Comparison of ENCODE assay signal across 20 cellular contexts in genomic region chr16:1468456-1468855, GRCh38. TPM values are rescaled to one million over a fixed set of nuclear protein-coding genes. Genes with fewer than 3 reads are reported as not detected.
A peak's percentile ranks its signal among the peaks of the same experiment; 100 is the strongest.
DNase-seq lines count a peak whose midpoint lies in the region; TF ChIP-seq lines count a peak whose summit lies in the region.
"Had no signal": no experiment of that assay in that cellular context is flagged by ENCODE, and none has a peak within 500 bp of the region (broad histone marks: within the 10 kb centered on the region; RNA-seq: fewer than 3 reads in every experiment).

No MANE protein-coding gene starts in this region.

- H3K36me3 Mint-ChIP-seq in activated T-cell treated with anti-CD3 and anti-CD28 coated beads, Interleukin-2, amount 50 U/mL, for 24 hours (ENCODE audit: low read depth): peaks cover 11% of the 10 kb centered on the region
- peaks cover 0 to 16% (median 2%) of the 10 kb centered on the region in 3 donors for H3K36me3 Mint-ChIP-seq in CD8-positive, alpha-beta memory T cell
- peaks cover 0 to 5% (median 0%) of the 10 kb centered on the region in 3 experiments; a peak in 2 of 7 replicates for H3K36me3 Mint-ChIP-seq in H9 (ENCODE audit: insufficient read depth in 1 of 3, low read depth in 3 of 3)

- CTCF ChIA-PET in CD8-positive, alpha-beta memory T cell (lab: Charles Lee): no interaction called here

- POLR2A ChIA-PET in CD8-positive, alpha-beta memory T cell (lab: Charles Lee): no interaction called here

- TF ChIP-seq CTCF in GM06990 (IDR thresholded peaks at IDR 0.05; ENCODE audit: insufficient read depth, low read length, poor library complexity, severe bottlenecking): no peak
- TF ChIP-seq CTCF in H9 (conservative IDR thresholded peaks at IDR 0.05): no peak

- H3K23me2 ChIP-seq in H9 (ENCODE audit: insufficient read length, low read depth, low read length, poor library complexity, severe bottlenecking): no peaks in the 10 kb centered on the region

- no peaks in the 10 kb centered on the region for H3K27me3 ChIP-seq in BLaER1
- no peaks in the 10 kb centered on the region for H3K27me3 ChIP-seq in GM06990 (replicated peaks; ENCODE audit: control insufficient read depth, insufficient read depth, low read length)
- no peaks in the 10 kb centered on the region for H3K27me3 ChIP-seq in adipocyte (replicated peaks; ENCODE audit: control insufficient read depth, insufficient read depth, low read length)
- H3K27me3 ChIP-seq in mesenchymal stem cell (ENCODE audit: control insufficient read depth in 1 of 2, insufficient read depth in 1 of 2, low read length in 2 of 2): no peaks in the 10 kb centered on the region
- no peaks in the 10 kb centered on the region for H3K27me3 ChIP-seq in CD8-positive, alpha-beta memory T cell (ENCODE audit: insufficient read depth, low read length, poor library complexity, severe bottlenecking)
- H3K27me3 ChIP-seq in H9 (ENCODE audit: insufficient read depth, low read length): no peaks in the 10 kb centered on the region

- no peaks in the 10 kb centered on the region for H3K9me3 ChIP-seq in BLaER1
- H3K9me3 ChIP-seq in adipocyte (ENCODE audit: control insufficient read depth, low read length): no peaks in the 10 kb centered on the region
- no peaks in the 10 kb centered on the region for H3K9me3 ChIP-seq in mesenchymal stem cell (ENCODE audit: control insufficient read depth, low read length)
- H3K9me3 ChIP-seq in CD8-positive, alpha-beta memory T cell (ENCODE audit: low read length): no peaks in the 10 kb centered on the region
- no peaks in the 10 kb centered on the region for H3K9me3 ChIP-seq in H9 (ENCODE audit: control insufficient read depth, low read depth, low read length)
- H3K9me3 ChIP-seq: A549 had no signal

- H2AFZ ChIP-seq in mesenchymal stem cell (ENCODE audit: low read depth, low read length) (no peak overlapping the region), H9 (ENCODE audit: low read length) (no peak overlapping the region)

- peaks cover 30% of the 10 kb centered on the region for H3K4me1 Mint-ChIP-seq in activated T-cell treated with anti-CD3 and anti-CD28 coated beads, Interleukin-2, amount 50 U/mL, for 24 hours (ENCODE audit: low read depth)
- peaks cover 23 to 42% (median 28%) of the 10 kb centered on the region in 3 donors for H3K4me1 Mint-ChIP-seq in CD8-positive, alpha-beta memory T cell
- H3K4me1 Mint-ChIP-seq in H9: peaks cover 7 to 10% of the 10 kb centered on the region in 2 experiments

- H3K18ac ChIP-seq in mesenchymal stem cell (ENCODE audit: low read depth in 1 of 2, low read length in 2 of 2): no peak overlapping the region
- H3K18ac ChIP-seq in H9 (ENCODE audit: insufficient read length, low read depth, low read length): no peak overlapping the region

- no peak overlapping the region for H3K4me3 Mint-ChIP-seq in activated T-cell treated with anti-CD3 and anti-CD28 coated beads, Interleukin-2, amount 50 U/mL, for 24 hours
- no peak overlapping the region for H3K4me3 Mint-ChIP-seq in CD8-positive, alpha-beta memory T cell
- H3K4me3 Mint-ChIP-seq in H9: no peak overlapping the region

- H2AK5ac ChIP-seq in mesenchymal stem cell (ENCODE audit: low read length, severe bottlenecking) (no peak overlapping the region), H9 (ENCODE audit: insufficient read length, low read length) (no peak overlapping the region)

- H2BK20ac ChIP-seq in H9 (ENCODE audit: low read depth, low read length, poor library complexity, severe bottlenecking): no peak overlapping the region

- H3K36me3 ChIP-seq in BLaER1: peaks cover 38% of the 10 kb centered on the region
- no peaks in the 10 kb centered on the region for H3K36me3 ChIP-seq in GM06990 (ENCODE audit: control insufficient read depth, insufficient read depth, low read length)
- H3K36me3 ChIP-seq in adipocyte (ENCODE audit: control insufficient read depth, insufficient read depth, low read length, severe bottlenecking): peaks cover 8% of the 10 kb centered on the region
- H3K36me3 ChIP-seq in mesenchymal stem cell (ENCODE audit: control insufficient read depth in 1 of 2, insufficient read depth in 2 of 2, low read depth in 1 of 2, low read length in 2 of 2): peaks cover 14 to 42% of the 10 kb centered on the region in 2 experiments
- H3K36me3 ChIP-seq in CD8-positive, alpha-beta memory T cell (ENCODE audit: insufficient read depth, low read length): no peaks in the 10 kb centered on the region

- peaks cover 16% of the 10 kb centered on the region; the same call in 1 of the 2 replicates for H3K79me2 ChIP-seq in H9 (ENCODE audit: insufficient read depth, low read length)

- H3K4me3 ChIP-seq in BLaER1 (peak overlapping the region; percentile 68), GM06990 (replicated peaks; ENCODE audit: low read depth, low read length) (no peak overlapping the region), adipocyte (ENCODE audit: low read length) (peak overlapping the region; percentile 27), mesenchymal stem cell (ENCODE audit: insufficient read depth in 1 of 2, low read depth in 1 of 2, low read length in 2 of 2) (peak overlapping the region in 1 of 2 experiments; percentile 18)
- no peak overlapping the region for H3K4me3 ChIP-seq in CD8-positive, alpha-beta memory T cell (ENCODE audit: low read length)
- H3K4me3 ChIP-seq: A549 had no signal

- H3K4me1 ChIP-seq in BLaER1 (peaks cover 78% of the 10 kb centered on the region), adipocyte (ENCODE audit: control insufficient read depth, insufficient read depth, low read length) (peaks cover 27% of the 10 kb centered on the region), mesenchymal stem cell (ENCODE audit: control insufficient read depth, insufficient read depth, low read depth, low read length) (peaks cover 30% of the 10 kb centered on the region), H9 (ENCODE audit: insufficient read depth, low read length) (no peaks in the 10 kb centered on the region)
- H3K4me1 ChIP-seq in CD8-positive, alpha-beta memory T cell (ENCODE audit: insufficient read depth, low read length): peaks cover 6% of the 10 kb centered on the region
- H3K4me1 ChIP-seq: A549 had no signal

- H4K8ac ChIP-seq in mesenchymal stem cell (ENCODE audit: low read length) (no peak overlapping the region), H9 (replicated peaks; ENCODE audit: insufficient read length, low read depth, low read length) (no peak overlapping the region)

- H3K79me1 ChIP-seq in mesenchymal stem cell (replicated peaks; ENCODE audit: low read length, poor library complexity, severe bottlenecking) (peaks cover 50% of the 10 kb centered on the region), H9 (ENCODE audit: insufficient read depth, low read depth, low read length, poor library complexity, severe bottlenecking) (peaks cover 6% of the 10 kb centered on the region)

- peak; percentile 5 for DNase-seq in GM06990 (ENCODE audit: extremely low read depth, insufficient read length)
- DNase-seq in adipocyte (ENCODE audit: low read depth): no peak
- DNase-seq in mesenchymal stem cell: no peak
- no peak for DNase-seq in activated T-cell treated with anti-CD3 and anti-CD28 coated beads, Interleukin-2, amount 50 U/mL, for 24 hours
- DNase-seq in CD8-positive, alpha-beta memory T cell: no peak
- DNase-seq in H9: no peak
- DNase-seq in stimulated activated CD4-positive, alpha-beta T cell treated with anti-CD3 and anti-CD28 coated beads, Interleukin-1b, Interleukin-23, amount 100 ng/mL, for 48 hours: no peak
- DNase-seq: DMS53, GDM1, Karpas-422, NCI-H1417, NCI-H1694 treated with DMSO at 0.1 percent for 48 hours, NCI-H2081 treated with DMSO at 0.1 percent for 48 hours, NCI-H2171 treated with DMSO at 0.1 percent for 48 hours, NCI-H526 had no signal

- H3K9me3 Mint-ChIP-seq in activated T-cell treated with anti-CD3 and anti-CD28 coated beads, Interleukin-2, amount 50 U/mL, for 24 hours: no peaks in the 10 kb centered on the region
- H3K9me3 Mint-ChIP-seq in CD8-positive, alpha-beta memory T cell: no peaks in the 10 kb centered on the region
- H3K9me3 Mint-ChIP-seq in H9: no peaks in the 10 kb centered on the region

- H3K9ac ChIP-seq in BLaER1 (peak overlapping the region; percentile 98), adipocyte (ENCODE audit: low read length) (no peak overlapping the region), mesenchymal stem cell (ENCODE audit: low read length) (peak overlapping the region; percentile 29), H9 (ENCODE audit: extremely low read depth, insufficient read length, low read length) (no peak overlapping the region)

- H2BK120ac ChIP-seq in mesenchymal stem cell (ENCODE audit: low read depth, low read length) (no peak overlapping the region), H9 (ENCODE audit: low read depth, low read length, poor library complexity, severe bottlenecking) (no peak overlapping the region)

- no peak overlapping the region for H3K4ac ChIP-seq in mesenchymal stem cell (ENCODE audit: low read depth in 1 of 2, low read length in 2 of 2)
- no peak overlapping the region for H3K4ac ChIP-seq in H9 (ENCODE audit: low read depth, low read length)

- WGBS in mesenchymal stem cell: 95% methylated on average over 22 of the region's 22 CpGs
- no CpG with 5 or more reads among the region's 22 CpGs for WGBS in H9 (ENCODE audit: extremely low coverage, insufficient read length, low lambda C conversion rate)

- peak overlapping the region; percentile 100 for H3K4me2 ChIP-seq in BLaER1
- H3K4me2 ChIP-seq in mesenchymal stem cell (ENCODE audit: low read length, poor library complexity, severe bottlenecking): no peak overlapping the region
- no peak overlapping the region for H3K4me2 ChIP-seq in H9 (ENCODE audit: insufficient read depth, insufficient read length, low read length)
- H3K4me2 ChIP-seq: A549 had no signal

- H2BK15ac ChIP-seq in mesenchymal stem cell (ENCODE audit: low read depth, poor library complexity, severe bottlenecking): no peak overlapping the region
- H2BK15ac ChIP-seq in H9 (ENCODE audit: low read depth, low read length): no peak overlapping the region

- H3K56ac ChIP-seq in H9 (ENCODE audit: insufficient read length, low read depth, low read length): no peak overlapping the region

- H2BK12ac ChIP-seq in mesenchymal stem cell (ENCODE audit: low read length in 2 of 2) (no peak overlapping the region), H9 (ENCODE audit: insufficient read length, low read depth, low read length) (no peak overlapping the region)

- H3K27ac ChIP-seq in BLaER1: peak overlapping the region; percentile 99
- H3K27ac ChIP-seq in mesenchymal stem cell (ENCODE audit: low read length, poor library complexity, severe bottlenecking): no peak overlapping the region
- no peak overlapping the region for H3K27ac ChIP-seq in CD8-positive, alpha-beta memory T cell (ENCODE audit: low read depth, low read length)
- H3K27ac ChIP-seq in H9 (ENCODE audit: insufficient read length, low read depth, low read length): no peak overlapping the region
- H3K27ac ChIP-seq: A549 had no signal

- H4K20me1 ChIP-seq in BLaER1 (peaks cover 30% of the 10 kb centered on the region), H9 (ENCODE audit: control insufficient read depth, insufficient read depth, insufficient read length) (no peaks in the 10 kb centered on the region)

- H4K5ac ChIP-seq in H9 (ENCODE audit: insufficient read length, low read depth, low read length): no peak overlapping the region

- H3K14ac ChIP-seq in mesenchymal stem cell (ENCODE audit: low read length in 2 of 2) (no peak overlapping the region), H9 (ENCODE audit: insufficient read depth, low read length) (no peak overlapping the region)

- H4K91ac ChIP-seq in mesenchymal stem cell (ENCODE audit: low read length) (no peak overlapping the region), H9 (ENCODE audit: insufficient read length, low read depth, low read length) (no peak overlapping the region)

- no peak overlapping the region for H3T11ph ChIP-seq in H9 (ENCODE audit: low read length)

- no peak overlapping the region for H3K23ac ChIP-seq in mesenchymal stem cell (ENCODE audit: low read length in 2 of 2)
- H3K23ac ChIP-seq in H9 (ENCODE audit: insufficient read length, low read depth, low read length): no peak overlapping the region

- no peaks in the 10 kb centered on the region for H3K27me3 Mint-ChIP-seq in activated T-cell treated with anti-CD3 and anti-CD28 coated beads, Interleukin-2, amount 50 U/mL, for 24 hours
- no peaks in the 10 kb centered on the region for H3K27me3 Mint-ChIP-seq in CD8-positive, alpha-beta memory T cell
- no peaks in the 10 kb centered on the region for H3K27me3 Mint-ChIP-seq in H9 (ENCODE audit: low read depth)

- H3K27ac Mint-ChIP-seq in activated T-cell treated with anti-CD3 and anti-CD28 coated beads, Interleukin-2, amount 50 U/mL, for 24 hours: no peak overlapping the region
- H3K27ac Mint-ChIP-seq in CD8-positive, alpha-beta memory T cell: peak overlapping the region in 1 of 8 donors; percentile 6
- no peak overlapping the region for H3K27ac Mint-ChIP-seq in H9

- H2BK5ac ChIP-seq in mesenchymal stem cell (ENCODE audit: low read depth, low read length, poor library complexity, severe bottlenecking): no peak overlapping the region
- no peak overlapping the region for H2BK5ac ChIP-seq in H9 (ENCODE audit: insufficient read length, low read length)

RNA-seq across cellular contexts. Expression of gene CLCN7, which starts 6.4 kb away (rescaled TPM):
- polyA plus RNA-seq in mesenchymal stem cell (2013, experiment 1 of 2): 91.3 TPM
- polyA plus RNA-seq in mesenchymal stem cell (2013, experiment 2 of 2): 88.2 TPM
- 10 to 100 TPM; 52.8 to 59.1 TPM for total RNA-seq in CD8-positive, alpha-beta memory T cell
- 29.3 TPM for polyA plus RNA-seq in CD8-positive, alpha-beta memory T cell
- total RNA-seq in H9 (2021): 70.0 and 75.3 TPM in 2 replicates

RNA-seq across cellular contexts. Expression of gene PTX4, which starts 20.3 kb away (rescaled TPM):
- polyA plus RNA-seq in mesenchymal stem cell (2013, experiment 1 of 2): not detected
- polyA plus RNA-seq in mesenchymal stem cell (2013, experiment 2 of 2): not detected
- total RNA-seq in CD8-positive, alpha-beta memory T cell: not detected
- polyA plus RNA-seq in CD8-positive, alpha-beta memory T cell: not detected
- total RNA-seq in H9 (2021): 0.20 TPM in 1 of 2 replicates, not detected in the other
- total RNA-seq: H1, M059J had no signal
- polyA plus RNA-seq: A549, BJ, H1 had no signal

RNA-seq across cellular contexts. Expression of gene CCDC154, which starts 24.1 kb away (rescaled TPM):
- 0.32 TPM for polyA plus RNA-seq in mesenchymal stem cell (2013, experiment 1 of 2)
- 0.26 TPM for polyA plus RNA-seq in mesenchymal stem cell (2013, experiment 2 of 2)
- 1 to 10 TPM; 2.3 to 2.8 TPM for total RNA-seq in CD8-positive, alpha-beta memory T cell
- polyA plus RNA-seq in CD8-positive, alpha-beta memory T cell: not detected
- 1.3 and 2.0 TPM in 2 replicates for total RNA-seq in H9 (2021)
- total RNA-seq: M059J had no signal

RNA-seq across cellular contexts. Expression of gene TELO2, which starts 24.7 kb away (rescaled TPM):
- 10.0 TPM for polyA plus RNA-seq in mesenchymal stem cell (2013, experiment 1 of 2)
- 10.2 TPM for polyA plus RNA-seq in mesenchymal stem cell (2013, experiment 2 of 2)
- 10 to 100 TPM; 84.7 to 84.9 TPM for total RNA-seq in CD8-positive, alpha-beta memory T cell
- 14.0 TPM for polyA plus RNA-seq in CD8-positive, alpha-beta memory T cell
- total RNA-seq in H9 (2021): 93.4 and 98.9 TPM in 2 replicates

RNA-seq across cellular contexts. Expression of gene PERCC1, which starts 37.6 kb away (rescaled TPM):
- not detected for polyA plus RNA-seq in mesenchymal stem cell (2013, experiment 1 of 2)
- polyA plus RNA-seq in mesenchymal stem cell (2013, experiment 2 of 2): not detected
- total RNA-seq in CD8-positive, alpha-beta memory T cell: under 1 TPM; 0.33 to 0.48 TPM
- not detected for polyA plus RNA-seq in CD8-positive, alpha-beta memory T cell
- not detected in 2 replicates for total RNA-seq in H9 (2021)
- total RNA-seq: H1, M059J had no signal
- polyA plus RNA-seq: A549, BJ, H1 had no signal

Comparison
In these comparisons a context has a peak if more than half of its experiments do, and no peak if none do; other contexts are left out.
1. H3K4me3 ChIP-seq: peak in BLaER1 (single experiment) and adipocyte (single experiment); none in GM06990 (single experiment) and CD8-positive, alpha-beta memory T cell (single experiment).
2. H3K9ac ChIP-seq: peak in BLaER1 (single experiment) and mesenchymal stem cell (single experiment); none in adipocyte (single experiment) and H9 (single experiment).